ENCODE assay signal across 17 cellular contexts in the genomic region with DNA sequence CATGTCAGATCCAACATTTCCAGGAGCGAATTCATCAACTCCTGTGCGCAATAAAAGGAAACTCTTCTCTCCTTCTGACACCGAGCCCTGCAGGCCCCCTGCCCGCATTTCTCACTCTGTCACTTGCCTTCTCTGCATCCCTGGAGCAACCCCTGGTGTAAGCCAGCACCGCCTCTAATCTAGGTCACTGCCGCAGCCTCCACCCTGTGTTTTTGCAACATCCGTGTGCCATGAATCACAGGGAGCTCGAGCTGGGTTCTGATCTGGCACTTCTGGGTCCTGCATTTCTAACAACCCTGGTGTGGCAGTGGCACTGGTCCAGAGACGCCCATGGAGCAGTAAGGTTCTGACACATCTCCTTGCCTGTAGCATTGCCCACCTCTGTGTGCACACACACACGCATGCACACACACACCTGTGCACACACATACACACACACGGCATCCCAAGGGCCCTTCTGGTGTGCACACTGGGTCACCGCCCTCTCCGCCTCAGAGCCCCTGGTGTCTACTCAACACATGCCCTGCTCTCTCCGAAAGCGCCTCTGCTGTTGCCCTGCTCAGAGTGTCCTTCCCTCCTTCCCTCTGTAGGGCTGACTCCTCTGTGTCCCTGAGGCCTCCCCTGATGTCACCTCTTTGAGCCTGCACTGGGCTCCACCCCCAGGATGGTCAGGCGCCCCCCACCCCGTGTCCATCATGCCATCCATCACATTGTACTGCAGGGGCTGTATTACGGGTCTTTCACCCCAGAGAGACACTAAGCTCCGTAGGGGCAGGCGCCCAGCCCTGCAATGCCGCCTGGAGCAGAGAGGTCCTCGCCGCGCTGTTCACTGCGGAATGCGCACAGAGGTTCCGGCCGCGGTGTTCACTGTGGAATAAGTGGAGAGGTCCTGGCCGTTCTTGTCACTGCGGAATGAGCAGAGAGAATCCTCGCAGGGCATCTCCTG.
DNase-seq lines count a peak whose midpoint lies in the region; ATAC-seq and TF ChIP-seq lines count a peak whose summit lies in the region.
"Had no signal": no experiment of that assay in that cellular context is flagged by ENCODE, and none has a peak within 500 bp of the region (broad histone marks: within the 10 kb centered on the region; RNA-seq: fewer than 3 reads in every experiment).

No MANE protein-coding gene starts in this region.

- no peaks in the 10 kb centered on the region for H3K9me3 ChIP-seq in RWPE2 (ENCODE audit: severe bottlenecking)
- H3K9me3 ChIP-seq: Caco-2 had no signal

- ATAC-seq in RWPE2 (ENCODE audit: low read depth) (peak; percentile 37; the same call in 1 of the 3 replicates), esophagus mucosa (peak; percentile 41)
- ATAC-seq: PC-3 had no signal

- no peak overlapping the region for H3K4me3 ChIP-seq in RWPE2 (ENCODE audit: severe bottlenecking)

- H3K4me1 ChIP-seq in RWPE2 (ENCODE audit: insufficient read depth, poor library complexity, severe bottlenecking): no peaks in the 10 kb centered on the region
- H3K4me1 ChIP-seq: Caco-2 had no signal

- H3K9me3 Mint-ChIP-seq in activated naive CD4-positive, alpha-beta T cell treated with anti-CD3 and anti-CD28 coated beads, Interleukin-2, amount 50 U/mL, for 24 hours: peaks cover 8% of the 10 kb centered on the region
- no peaks in the 10 kb centered on the region for H3K9me3 Mint-ChIP-seq in mesothelial cell of epicardium

- no peaks in the 10 kb centered on the region for H3K27me3 ChIP-seq in RWPE2 (ENCODE audit: insufficient read depth, poor library complexity, severe bottlenecking)

- no peak overlapping the region for H3K4me3 Mint-ChIP-seq in activated naive CD4-positive, alpha-beta T cell treated with anti-CD3 and anti-CD28 coated beads, Interleukin-2, amount 50 U/mL, for 24 hours
- H3K4me3 Mint-ChIP-seq in mesothelial cell of epicardium: no peak overlapping the region

- no peak for TF ChIP-seq CTCF in RWPE2 (IDR thresholded peaks at IDR 0.05; ENCODE audit: poor library complexity, severe bottlenecking)
- no peak for TF ChIP-seq CTCF in mesothelial cell of epicardium (IDR thresholded peaks at IDR 0.05; ENCODE audit: unreplicated experiment)

- peaks cover 29% of the 10 kb centered on the region for H3K4me1 Mint-ChIP-seq in activated naive CD4-positive, alpha-beta T cell treated with anti-CD3 and anti-CD28 coated beads, Interleukin-2, amount 50 U/mL, for 24 hours
- H3K4me1 Mint-ChIP-seq in mesothelial cell of epicardium: no peaks in the 10 kb centered on the region

- no peaks in the 10 kb centered on the region for H3K27me3 Mint-ChIP-seq in activated naive CD4-positive, alpha-beta T cell treated with anti-CD3 and anti-CD28 coated beads, Interleukin-2, amount 50 U/mL, for 24 hours
- peaks cover 31% of the 10 kb centered on the region for H3K27me3 Mint-ChIP-seq in mesothelial cell of epicardium (ENCODE audit: low read depth)

- no peak for DNase-seq in activated naive CD4-positive, alpha-beta T cell treated with Interleukin-2 at 50 U/mL for 16 hours
- DNase-seq in RWPE2 (ENCODE audit: low spot score): no peak
- DNase-seq in stimulated activated CD8-positive, alpha-beta memory T cell treated with anti-CD3 and anti-CD28 coated beads, Interleukin-4, amount 100 ng/mL, for 48 hours: no peak
- no peak for DNase-seq in cerebellar nuclear complex (lab: John Stamatoyannopoulos, UW)
- no peak for DNase-seq in mesothelial cell of epicardium (ENCODE audit: low spot score in 2 of 2, unreplicated experiment in 2 of 2)
- DNase-seq: Caco-2, DMS153, NCI-H1105 treated with DMSO at 0.1 percent for 48 hours, NCI-H1694 treated with DMSO at 0.1 percent for 48 hours, NCI-H2107, NCI-H345, NCI-H526, PC-3 had no signal

- peaks cover 5% of the 10 kb centered on the region for H3K36me3 Mint-ChIP-seq in activated naive CD4-positive, alpha-beta T cell treated with anti-CD3 and anti-CD28 coated beads, Interleukin-2, amount 50 U/mL, for 24 hours
- H3K36me3 Mint-ChIP-seq in mesothelial cell of epicardium: no peaks in the 10 kb centered on the region

- H3K27ac ChIP-seq in RWPE2 (ENCODE audit: poor library complexity, severe bottlenecking): no peak overlapping the region
- peak overlapping the region; percentile 6 for H3K27ac ChIP-seq in temporal lobe (ENCODE audit: low read depth, low read length)
- H3K27ac ChIP-seq: RWPE1 had no signal

- peak overlapping the region; percentile 59 for H3K27ac Mint-ChIP-seq in activated naive CD4-positive, alpha-beta T cell treated with anti-CD3 and anti-CD28 coated beads, Interleukin-2, amount 50 U/mL, for 24 hours
- no peak overlapping the region for H3K27ac Mint-ChIP-seq in mesothelial cell of epicardium

- H3K36me3 ChIP-seq in RWPE2 (ENCODE audit: low read depth): no peaks in the 10 kb centered on the region
